ENCODE assay signal across 1 cellular context in the genomic region with DNA sequence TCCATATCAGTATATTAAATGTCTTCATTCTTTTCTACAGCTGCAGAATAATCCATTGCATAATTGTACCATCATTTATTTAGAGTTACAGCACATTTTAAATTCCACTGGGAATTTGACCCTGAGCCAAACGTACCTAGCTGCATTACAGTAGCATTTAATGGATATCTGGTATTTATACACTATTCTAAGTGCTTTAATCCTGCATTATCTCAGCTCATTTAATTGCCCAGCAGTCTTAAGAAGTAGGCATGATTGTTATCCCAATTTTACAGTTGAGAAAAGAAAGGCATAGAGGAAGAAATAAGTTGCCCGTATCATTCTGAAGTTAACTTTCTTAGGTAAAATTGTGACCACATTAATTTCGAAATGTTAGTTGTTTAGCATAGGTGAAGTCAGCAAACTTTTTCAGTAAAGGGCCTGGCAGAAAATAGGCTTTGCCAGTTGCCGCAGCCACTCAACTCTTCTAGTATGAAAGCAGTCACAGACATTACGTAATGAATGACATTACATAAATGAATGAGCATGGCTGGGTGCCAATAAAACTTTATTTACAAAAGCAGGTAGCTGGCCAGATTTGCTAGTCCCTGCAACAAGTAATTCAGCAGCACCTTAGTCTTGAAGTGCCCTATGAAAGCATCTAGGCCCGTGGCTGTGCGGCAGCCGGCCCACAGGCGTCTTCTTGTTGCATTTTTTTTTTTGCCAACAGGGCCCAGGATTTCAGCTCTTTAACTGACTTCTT.
A peak's percentile ranks its signal among the peaks of the same experiment; 100 is the strongest.
TF ChIP-seq lines count a peak whose summit lies in the region.

No MANE protein-coding gene starts in this region.

TF ChIP-seq in GM12878, 131 proteins besides CTCF, POLR2A, EP300 and RAD21:
- TF ChIP-seq, protein P1, sequence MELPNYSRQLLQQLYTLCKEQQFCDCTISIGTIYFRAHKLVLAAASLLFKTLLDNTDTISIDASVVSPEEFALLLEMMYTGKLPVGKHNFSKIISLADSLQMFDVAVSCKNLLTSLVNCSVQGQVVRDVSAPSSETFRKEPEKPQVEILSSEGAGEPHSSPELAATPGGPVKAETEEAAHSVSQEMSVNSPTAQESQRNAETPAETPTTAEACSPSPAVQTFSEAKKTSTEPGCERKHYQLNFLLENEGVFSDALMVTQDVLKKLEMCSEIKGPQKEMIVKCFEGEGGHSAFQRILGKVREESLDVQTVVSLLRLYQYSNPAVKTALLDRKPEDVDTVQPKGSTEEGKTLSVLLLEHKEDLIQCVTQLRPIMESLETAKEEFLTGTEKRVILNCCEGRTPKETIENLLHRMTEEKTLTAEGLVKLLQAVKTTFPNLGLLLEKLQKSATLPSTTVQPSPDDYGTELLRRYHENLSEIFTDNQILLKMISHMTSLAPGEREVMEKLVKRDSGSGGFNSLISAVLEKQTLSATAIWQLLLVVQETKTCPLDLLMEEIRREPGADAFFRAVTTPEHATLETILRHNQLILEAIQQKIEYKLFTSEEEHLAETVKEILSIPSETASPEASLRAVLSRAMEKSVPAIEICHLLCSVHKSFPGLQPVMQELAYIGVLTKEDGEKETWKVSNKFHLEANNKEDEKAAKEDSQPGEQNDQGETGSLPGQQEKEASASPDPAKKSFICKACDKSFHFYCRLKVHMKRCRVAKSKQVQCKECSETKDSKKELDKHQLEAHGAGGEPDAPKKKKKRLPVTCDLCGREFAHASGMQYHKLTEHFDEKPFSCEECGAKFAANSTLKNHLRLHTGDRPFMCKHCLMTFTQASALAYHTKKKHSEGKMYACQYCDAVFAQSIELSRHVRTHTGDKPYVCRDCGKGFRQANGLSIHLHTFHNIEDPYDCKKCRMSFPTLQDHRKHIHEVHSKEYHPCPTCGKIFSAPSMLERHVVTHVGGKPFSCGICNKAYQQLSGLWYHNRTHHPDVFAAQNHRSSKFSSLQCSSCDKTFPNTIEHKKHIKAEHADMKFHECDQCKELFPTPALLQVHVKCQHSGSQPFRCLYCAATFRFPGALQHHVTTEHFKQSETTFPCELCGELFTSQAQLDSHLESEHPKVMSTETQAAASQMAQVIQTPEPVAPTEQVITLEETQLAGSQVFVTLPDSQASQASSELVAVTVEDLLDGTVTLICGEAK (IDR thresholded peaks at IDR 0.05; ENCODE audit: borderline replicate concordance), result peak; percentile 44; the same call in 1 of the 2 replicates
- TF ChIP-seq CREM (IDR thresholded peaks at IDR 0.05; ENCODE audit: low read depth), result no peak
